In genomic region chr12:96271469-96272199, GRCh38 we compare ENCODE assay signal across 20 cellular contexts.
DNase-seq lines count a peak whose midpoint lies in the region; ATAC-seq lines count a peak whose summit lies in the region.
"Had no signal": no experiment of that assay in that cellular context is flagged by ENCODE, and none has a peak within 500 bp of the region (broad histone marks: within the 10 kb centered on the region; RNA-seq: fewer than 3 reads in every experiment).

No MANE protein-coding gene starts in this region.

- H3K4me3 Mint-ChIP-seq in stimulated activated naive CD8-positive, alpha-beta T cell treated with anti-CD3 and anti-CD28 coated beads, Interleukin-15, Interleukin-2, amounts not matched to agents 100 ng/mL and 50 ng/mL, for 24 hours: no peak overlapping the region
- H3K4me3 Mint-ChIP-seq in activated CD4-positive, alpha-beta memory T cell treated with anti-CD3 and anti-CD28 coated beads for 36 hours: no peak overlapping the region
- H3K4me3 Mint-ChIP-seq: mesothelial cell of epicardium had no signal

- H3K4me1 Mint-ChIP-seq in stimulated activated naive CD8-positive, alpha-beta T cell treated with anti-CD3 and anti-CD28 coated beads, Interleukin-15, Interleukin-2, amounts not matched to agents 100 ng/mL and 50 ng/mL, for 24 hours (ENCODE audit: low read depth): peaks cover 21% of the 10 kb centered on the region
- H3K4me1 Mint-ChIP-seq in activated CD4-positive, alpha-beta memory T cell treated with anti-CD3 and anti-CD28 coated beads for 36 hours (ENCODE audit: low read depth): peaks cover 43% of the 10 kb centered on the region
- H3K4me1 Mint-ChIP-seq: mesothelial cell of epicardium had no signal

- no peak for ATAC-seq in stimulated activated naive CD8-positive, alpha-beta T cell treated with anti-CD3 and anti-CD28 coated beads, Interleukin-15, Interleukin-2, amounts not matched to agents 100 U/mL and 50 U/mL, for 24 hours
- no peak for ATAC-seq in HG02884 (IDR thresholded peaks at IDR 0.05; ENCODE audit: unreplicated experiment)

- H3K27ac Mint-ChIP-seq in stimulated activated naive CD8-positive, alpha-beta T cell treated with anti-CD3 and anti-CD28 coated beads, Interleukin-15, Interleukin-2, amounts not matched to agents 100 ng/mL and 50 ng/mL, for 24 hours: peak overlapping the region; percentile 45
- H3K27ac Mint-ChIP-seq in activated CD4-positive, alpha-beta memory T cell treated with anti-CD3 and anti-CD28 coated beads for 36 hours: peak overlapping the region; percentile 52
- H3K27ac Mint-ChIP-seq: mesothelial cell of epicardium had no signal

- H3K9me3 Mint-ChIP-seq in stimulated activated naive CD8-positive, alpha-beta T cell treated with anti-CD3 and anti-CD28 coated beads, Interleukin-15, Interleukin-2, amounts not matched to agents 100 ng/mL and 50 ng/mL, for 24 hours: no peaks in the 10 kb centered on the region
- H3K9me3 Mint-ChIP-seq in activated CD4-positive, alpha-beta memory T cell treated with anti-CD3 and anti-CD28 coated beads for 36 hours: no peaks in the 10 kb centered on the region

- peaks cover 70% of the 10 kb centered on the region for H3K36me3 Mint-ChIP-seq in stimulated activated naive CD8-positive, alpha-beta T cell treated with anti-CD3 and anti-CD28 coated beads, Interleukin-15, Interleukin-2, amounts not matched to agents 100 ng/mL and 50 ng/mL, for 24 hours (ENCODE audit: low read depth)
- peaks cover 62% of the 10 kb centered on the region for H3K36me3 Mint-ChIP-seq in activated CD4-positive, alpha-beta memory T cell treated with anti-CD3 and anti-CD28 coated beads for 36 hours

- no peak for DNase-seq in stimulated activated naive CD8-positive, alpha-beta T cell treated with anti-CD3 and anti-CD28 coated beads, Interleukin-15, Interleukin-2, amounts not matched to agents 100 U/mL and 50 U/mL, for 24 hours
- DNase-seq in activated CD4-positive, alpha-beta memory T cell treated with anti-CD3 and anti-CD28 coated beads for 36 hours: no peak
- DNase-seq in fibroblast of peridontal ligament (ENCODE audit: extremely low read depth) (peak; percentile 55), stromal cell of bone marrow (ENCODE audit: low read depth) (peak; percentile 24), SHP77 (lab: John Stamatoyannopoulos, UW) (no peak), NK-92 (lab: John Stamatoyannopoulos, UW; ENCODE audit: unreplicated experiment) (no peak)
- DNase-seq: activated CD4-positive, alpha-beta T cell treated with anti-CD3 and anti-CD28 coated beads, Interleukin-2, amount 50 U/mL, for 48 hours; activated gamma-delta T cell; brain microvascular endothelial cell; GF-D8; H7; NCI-H2029; nucleus accumbens; SK-N-SH; stimulated activated CD4-positive, alpha-beta T cell treated with anti-CD3 and anti-CD28 coated beads, Interleukin-4, amount 100 ng/mL, for 24 hours; stimulated activated CD8-positive, alpha-beta memory T cell treated with anti-CD3 and anti-CD28 coated beads, Interleukin-4, amount 100 ng/mL, for 48 hours; thyroid gland had no signal

- POLR2A ChIA-PET in activated CD4-positive, alpha-beta memory T cell treated with anti-CD3 and anti-CD28 coated beads for 36 hours (lab: Charles Lee): interaction anchor here (1.9 kb wide), 1 partner anchor 127 kb away, joined by 6 read pairs; no protein-coding TSS in a partner anchor

- CTCF ChIA-PET in activated CD4-positive, alpha-beta memory T cell treated with anti-CD3 and anti-CD28 coated beads for 36 hours (lab: Charles Lee): interaction anchor here (0.9 to 3.0 kb wide), 4 partner anchors 56 to 245 kb away, joined by 3 to 17 read pairs (median 4); partner anchors contain the start of gene CDK17

- no peaks in the 10 kb centered on the region for H3K27me3 Mint-ChIP-seq in stimulated activated naive CD8-positive, alpha-beta T cell treated with anti-CD3 and anti-CD28 coated beads, Interleukin-15, Interleukin-2, amounts not matched to agents 100 ng/mL and 50 ng/mL, for 24 hours
- H3K27me3 Mint-ChIP-seq in activated CD4-positive, alpha-beta memory T cell treated with anti-CD3 and anti-CD28 coated beads for 36 hours: no peaks in the 10 kb centered on the region

- intact Hi-C loops in activated CD4-positive, alpha-beta memory T cell treated with anti-CD3 and anti-CD28 coated beads for 36 hours (cut with micrococcal nuclease): no loop called here

Comparison
In these comparisons a context has a peak if more than half of its experiments do, and no peak if none do; other contexts are left out.
1. DNase-seq: peak in fibroblast of peridontal ligament (single experiment) and stromal cell of bone marrow (single experiment); none in stimulated activated naive CD8-positive, alpha-beta T cell treated with anti-CD3 and anti-CD28 coated beads, Interleukin-15, Interleukin-2, amounts not matched to agents 100 U/mL and 50 U/mL, for 24 hours (single experiment), activated CD4-positive, alpha-beta memory T cell treated with anti-CD3 and anti-CD28 coated beads for 36 hours (single experiment), SHP77 (0 of 2) and NK-92 (single experiment).